ENCODE assay signal across 21 cellular contexts in genomic region chr18:68916734-68917133, GRCh38.
A peak's percentile ranks its signal among the peaks of the same experiment; 100 is the strongest.
DNase-seq lines count a peak whose midpoint lies in the region; ATAC-seq, FAIRE-seq and TF ChIP-seq lines count a peak whose summit lies in the region.
"Had no signal": no experiment of that assay in that cellular context is flagged by ENCODE, and none has a peak within 500 bp of the region (broad histone marks: within the 10 kb centered on the region; RNA-seq: fewer than 3 reads in every experiment).

No MANE protein-coding gene starts in this region.

- TF ChIP-seq CTCF in MCF 10A (IDR thresholded peaks at IDR 0.05; ENCODE audit: unreplicated experiment): no peak
- TF ChIP-seq CTCF in breast epithelium (IDR thresholded peaks at IDR 0.05): no peak
- TF ChIP-seq CTCF in bronchial epithelial cell (IDR thresholded peaks at IDR 0.05; ENCODE audit: insufficient read depth, low read length, severe bottlenecking): no peak

- intact Hi-C loops in MCF 10A (cut with micrococcal nuclease): no loop called here
- intact Hi-C loops in breast epithelium (cut with DNase I; ENCODE audit: low total_unique reads): no loop called here
- intact Hi-C loops in posterior vena cava (cut with DNase I): no loop called here

- peak; percentile 85 for DNase-seq in MCF 10A (ENCODE audit: unreplicated experiment)
- no peak for DNase-seq in breast epithelium (ENCODE audit: low spot score in 2 of 2)
- peak; percentile 83 for DNase-seq in M059J (ENCODE audit: low read depth)
- DNase-seq in bronchial epithelial cell (ENCODE audit: low read depth): peak; percentile 88
- DNase-seq in NCI-H1105 treated with DMSO at 0.1 percent for 48 hours (lab: John Stamatoyannopoulos, UW): no peak
- DNase-seq in posterior vena cava (ENCODE audit: low spot score): no peak
- DNase-seq: activated CD8-positive, alpha-beta memory T cell treated with anti-CD3 and anti-CD28 coated beads, Interleukin-2, amount 10 ng/mL, durations not matched to agents 7 days and 5 days; activated naive CD4-positive, alpha-beta T cell treated with Interleukin-2 at 50 U/mL for 16 hours; Caco-2; gastrocnemius medialis; IMR-90; NCI-H1092 treated with DMSO at 0.1 percent for 48 hours; NCI-H2227 treated with DMSO at 0.1 percent for 48 hours; stimulated activated CD4-positive, alpha-beta T cell treated with anti-CD3 and anti-CD28 coated beads, Interleukin-2, amount 100 ng/mL, for 48 hours; stimulated activated CD8-positive, alpha-beta memory T cell treated with anti-CD3 and anti-CD28 coated beads, Interleukin-4, amount 100 ng/mL, for 48 hours had no signal

- no peak overlapping the region for H3K27ac Mint-ChIP-seq in MCF 10A (ENCODE audit: low read depth, unreplicated experiment)
- H3K27ac Mint-ChIP-seq in stimulated activated memory B cell treated with anti-CD40 and anti-IgM and Interleukin-4, amounts not matched to agents 10 μg/mL and 1 μg/mL and 100 μg/mL, for 72 hours: no peak overlapping the region
- H3K27ac Mint-ChIP-seq: activated CD8-positive, alpha-beta memory T cell treated with anti-CD3 and anti-CD28 coated beads, Interleukin-2, amount 10 ng/mL, durations not matched to agents 7 days and 5 days; memory B cell; nephron had no signal

- H3K4me1 ChIP-seq in breast epithelium: no peaks in the 10 kb centered on the region
- H3K4me1 ChIP-seq: Caco-2, gastrocnemius medialis, tibial nerve had no signal

- H3K27me3 Mint-ChIP-seq in MCF 10A (ENCODE audit: insufficient read depth, unreplicated experiment): no peaks in the 10 kb centered on the region
- H3K27me3 Mint-ChIP-seq in stimulated activated memory B cell treated with anti-CD40 and anti-IgM and Interleukin-4, amounts not matched to agents 10 μg/mL and 1 μg/mL and 100 μg/mL, for 72 hours: no peaks in the 10 kb centered on the region
- H3K27me3 Mint-ChIP-seq: activated CD8-positive, alpha-beta memory T cell treated with anti-CD3 and anti-CD28 coated beads, Interleukin-2, amount 10 ng/mL, durations not matched to agents 7 days and 5 days; memory B cell had no signal

- H3K27ac ChIP-seq in breast epithelium: no peak overlapping the region
- H3K27ac ChIP-seq: gastrocnemius medialis, tibial nerve had no signal

- H3K4me3 Mint-ChIP-seq in MCF 10A (ENCODE audit: unreplicated experiment): no peak overlapping the region
- H3K4me3 Mint-ChIP-seq in stimulated activated memory B cell treated with anti-CD40 and anti-IgM and Interleukin-4, amounts not matched to agents 10 μg/mL and 1 μg/mL and 100 μg/mL, for 72 hours: no peak overlapping the region
- H3K4me3 Mint-ChIP-seq: activated CD8-positive, alpha-beta memory T cell treated with anti-CD3 and anti-CD28 coated beads, Interleukin-2, amount 10 ng/mL, durations not matched to agents 7 days and 5 days; memory B cell; nephron had no signal

- H3K4me3 ChIP-seq in breast epithelium (no peak overlapping the region), bronchial epithelial cell (ENCODE audit: low read depth, low read length) (no peak overlapping the region)
- H3K4me3 ChIP-seq: gastrocnemius medialis, tibial nerve had no signal

- ATAC-seq in stimulated activated memory B cell treated with anti-CD40 and anti-IgM and Interleukin-4, amounts not matched to agents 10 μg/mL and 1 μg/mL and 100 μg/mL, for 72 hours: peak; percentile 24
- no peak for ATAC-seq in HG03520 (IDR thresholded peaks at IDR 0.05; ENCODE audit: unreplicated experiment)
- ATAC-seq: activated CD8-positive, alpha-beta memory T cell treated with anti-CD3 and anti-CD28 coated beads, Interleukin-2, amount 10 ng/mL, durations not matched to agents 7 days and 5 days; gastrocnemius medialis had no signal

- no peaks in the 10 kb centered on the region for H3K36me3 ChIP-seq in breast epithelium
- H3K36me3 ChIP-seq in bronchial epithelial cell (ENCODE audit: control insufficient read depth, insufficient read depth, low read length): no peaks in the 10 kb centered on the region
- H3K36me3 ChIP-seq: gastrocnemius medialis, tibial nerve had no signal

- POLR2A ChIA-PET in MCF 10A (lab: Yijun Ruan, JAX): interaction anchor here (0.6 to 0.9 kb wide), 2 partner anchors 814 to 1083 kb away, joined by 3 read pairs; no protein-coding TSS in a partner anchor

- no peaks in the 10 kb centered on the region for H3K9me3 ChIP-seq in breast epithelium
- H3K9me3 ChIP-seq: Caco-2, gastrocnemius medialis, tibial nerve had no signal

- H3K4me1 Mint-ChIP-seq in MCF 10A (ENCODE audit: insufficient read depth, unreplicated experiment): peaks cover 13% of the 10 kb centered on the region
- H3K4me1 Mint-ChIP-seq in stimulated activated memory B cell treated with anti-CD40 and anti-IgM and Interleukin-4, amounts not matched to agents 10 μg/mL and 1 μg/mL and 100 μg/mL, for 72 hours: peaks cover 14% of the 10 kb centered on the region
- H3K4me1 Mint-ChIP-seq: nephron had no signal

- no peak for TF ChIP-seq POLR2A in breast epithelium (IDR thresholded peaks at IDR 0.05)

- no peaks in the 10 kb centered on the region for H3K9me3 Mint-ChIP-seq in MCF 10A (ENCODE audit: unreplicated experiment)
- H3K9me3 Mint-ChIP-seq in stimulated activated memory B cell treated with anti-CD40 and anti-IgM and Interleukin-4, amounts not matched to agents 10 μg/mL and 1 μg/mL and 100 μg/mL, for 72 hours: no peaks in the 10 kb centered on the region
- H3K9me3 Mint-ChIP-seq: nephron had no signal

- CTCF ChIA-PET in MCF 10A (lab: Yijun Ruan, JAX): interaction anchor here (0.7 to 1.3 kb wide), 4 partner anchors 8 to 1553 kb away, joined by 3 to 5 read pairs (median 4); no protein-coding TSS in a partner anchor

- H3K27me3 ChIP-seq in breast epithelium: no peaks in the 10 kb centered on the region
- no peaks in the 10 kb centered on the region for H3K27me3 ChIP-seq in bronchial epithelial cell (ENCODE audit: control insufficient read depth, insufficient read depth, low read length)
- H3K27me3 ChIP-seq: gastrocnemius medialis, tibial nerve had no signal

- BruUV-seq in MCF 10A (replicated peaks; lab: Mats Ljungman, UMichigan): no TSS peak

- no peak for FAIRE-seq in bronchial epithelial cell (lab: Jason Lieb, UNC)
- FAIRE-seq: GM18507 had no signal

- H3K36me3 Mint-ChIP-seq in MCF 10A (ENCODE audit: insufficient read depth, unreplicated experiment): no peaks in the 10 kb centered on the region
- no peaks in the 10 kb centered on the region for H3K36me3 Mint-ChIP-seq in stimulated activated memory B cell treated with anti-CD40 and anti-IgM and Interleukin-4, amounts not matched to agents 10 μg/mL and 1 μg/mL and 100 μg/mL, for 72 hours
- H3K36me3 Mint-ChIP-seq: activated CD8-positive, alpha-beta memory T cell treated with anti-CD3 and anti-CD28 coated beads, Interleukin-2, amount 10 ng/mL, durations not matched to agents 7 days and 5 days; memory B cell had no signal

Comparison
In these comparisons a context has a peak if more than half of its experiments do, and no peak if none do; other contexts are left out.
1. DNase-seq: peak in MCF 10A (single experiment), M059J (single experiment) and bronchial epithelial cell (single experiment); none in breast epithelium (0 of 2), NCI-H1105 treated with DMSO at 0.1 percent for 48 hours (single experiment) and posterior vena cava (single experiment).